In genomic region chr3:151227438-151228290, GRCh38 we compare ENCODE assay signal across 8 cellular contexts. TPM values are rescaled to one million over a fixed set of nuclear protein-coding genes. Genes with fewer than 3 reads are reported as not detected.
DNase-seq lines count a peak whose midpoint lies in the region; ATAC-seq, FAIRE-seq and TF ChIP-seq lines count a peak whose summit lies in the region.

No MANE protein-coding gene starts in this region.

- peak overlapping the region; percentile 50 for H3K4me2 ChIP-seq in A549

- WGBS in A549 (ENCODE audit: missing lambda C conversion rate): 25% methylated on average over 9 of the region's 9 CpGs

- POLR2A ChIA-PET in A549 (lab: Yijun Ruan, JAX): no interaction called here

- no peaks in the 10 kb centered on the region for H3K9me3 ChIP-seq in A549

- peak; percentile 96 for TF ChIP-seq CTCF in A549 (IDR thresholded peaks at IDR 0.05)

- ATAC-seq in A549 (peak; percentile 88 to 92), GM18498 (IDR thresholded peaks at IDR 0.05; ENCODE audit: unreplicated experiment) (peak; percentile 86), HG02885 (IDR thresholded peaks at IDR 0.05; ENCODE audit: poor library complexity, unreplicated experiment) (peak; percentile 92)

- H3K4me3 ChIP-seq in A549: no peak overlapping the region

- peak; percentile 71 for DNase-seq in A549 (ENCODE audit: low read depth in 1 of 2, low spot score in 1 of 2)
- peak; percentile 5 for DNase-seq in NCI-H2029 treated with DMSO at 0.1 percent for 48 hours (lab: John Stamatoyannopoulos, UW)
- peak; percentile 71 for DNase-seq in activated CD4-positive, CD25-positive, alpha-beta regulatory T cell treated with anti-CD3 and anti-CD28 coated beads, Interleukin-2, amount 50 U/mL, for 72 hours
- peak; percentile 79 for DNase-seq in cerebellar cortex (ENCODE audit: low spot score)
- DNase-seq in left kidney (ENCODE audit: low read depth, low spot score): peak; percentile 87
- peak; percentile 79 to 81 for DNase-seq in stimulated activated CD4-positive, alpha-beta T cell treated with anti-CD3 and anti-CD28 coated beads, Interleukin-2, amount 100 ng/mL, for 24 hours

- no peak for TF ChIP-seq POLR2A in A549 (IDR thresholded peaks at IDR 0.05; ENCODE audit: low read length)

- peak; percentile 46 for FAIRE-seq in A549 (lab: Jason Lieb, UNC)

- peaks cover 37% of the 10 kb centered on the region for H3K4me1 ChIP-seq in A549

- CTCF ChIA-PET in A549 (lab: Yijun Ruan, JAX): interaction anchor here (0.6 to 9.7 kb wide), 53 partner anchors 9 to 1571 kb away, joined by 3 to 136 read pairs (median 5); partner anchors contain the start of genes GPR171 and P2RY14

- TF ChIP-seq RAD21 in A549 (conservative IDR thresholded peaks at IDR 0.05 in 1 of 2, IDR thresholded peaks at IDR 0.05 in 1 of 2): peak; percentile 94 to 95

- no peak for TF ChIP-seq EP300 in A549 (IDR thresholded peaks at IDR 0.05)

- H3K27ac ChIP-seq in A549: peak overlapping the region; percentile 52 to 66

TF ChIP-seq in A549, 52 proteins besides CTCF, POLR2A, EP300 and RAD21:
- TF ChIP-seq KDM5A (IDR thresholded peaks at IDR 0.05) (peak; percentile 33; the same call in 1 of the 2 replicates), SMC3 (IDR thresholded peaks at IDR 0.05) (peak; percentile 88), ZSCAN20 (CRISPR knock-in tag; IDR thresholded peaks at IDR 0.05) (no peak), RNF2 (IDR thresholded peaks at IDR 0.05; ENCODE audit: borderline replicate concordance, low read depth) (no peak)
TF ChIP-seq in A549: peak in this region for 2.

RNA-seq across cellular contexts. Expression of gene GPR171, which starts 24.6 kb away (rescaled TPM):
- polyA plus RNA-seq in A549 (2011; rRNA removed) (not detected in 2 replicates), A549 (2017; fragmentation: RNase III; extraction: RNeasy Plus Mini Kit Qiagen cat#74134 plus additional on column Dnase treatment) (not detected in 3 replicates)
- polyA plus RNA-seq in A549 (2012; cell fraction: cytosol; rRNA removed): not detected in 2 replicates
- polyA plus RNA-seq in A549 (2012; cell fraction: nucleus; rRNA removed): not detected in 2 replicates
- not detected in 2 replicates for polyA minus RNA-seq in A549 (2011; rRNA and poly(A)+ RNA removed)

RNA-seq across cellular contexts. Expression of gene P2RY14, which starts 50.7 kb away (rescaled TPM):
- not detected in 2 replicates for polyA plus RNA-seq in A549 (2011; rRNA removed)
- polyA plus RNA-seq in A549 (2012; cell fraction: cytosol; rRNA removed): not detected in 2 replicates
- polyA plus RNA-seq in A549 (2012; cell fraction: nucleus; rRNA removed): not detected in 2 replicates
- not detected in 3 replicates for polyA plus RNA-seq in A549 (2017; fragmentation: RNase III; extraction: RNeasy Plus Mini Kit Qiagen cat#74134 plus additional on column Dnase treatment)
- polyA minus RNA-seq in A549 (2011; rRNA and poly(A)+ RNA removed): not detected in 2 replicates

Comparison
In these comparisons a context has a peak if more than half of its experiments do, and no peak if none do; other contexts are left out.
1. DNase-seq: peak in every context shown above with its lines; median percentile 87 in left kidney; 80 in stimulated activated CD4-positive, alpha-beta T cell treated with anti-CD3 and anti-CD28 coated beads, Interleukin-2, amount 100 ng/mL, for 24 hours; 79 in cerebellar cortex; 71 in A549; 71 in activated CD4-positive, CD25-positive, alpha-beta regulatory T cell treated with anti-CD3 and anti-CD28 coated beads, Interleukin-2, amount 50 U/mL, for 72 hours; 5 in NCI-H2029 treated with DMSO at 0.1 percent for 48 hours.